ENCODE assay signal across 20 cellular contexts in the genomic region with DNA sequence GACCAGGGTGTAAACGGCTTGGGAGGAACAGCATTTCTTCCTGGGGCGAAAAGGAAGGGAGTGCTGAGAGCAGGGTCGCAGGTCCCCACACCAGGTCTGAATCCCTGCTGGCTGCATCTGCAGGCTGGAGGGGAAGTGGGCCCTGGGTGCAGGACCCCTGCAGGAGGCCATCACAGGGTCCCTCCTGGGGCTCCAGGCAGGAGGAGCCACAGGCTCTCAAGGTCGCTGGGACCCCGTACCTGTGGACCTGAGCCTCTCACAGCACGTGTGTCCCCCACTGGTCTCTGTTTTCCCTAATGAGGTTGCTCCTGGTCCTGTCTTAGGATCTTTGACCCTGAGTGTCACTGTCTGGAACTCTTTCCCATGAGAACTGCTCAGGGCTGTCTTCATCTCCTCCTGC.
DNase-seq lines count a peak whose midpoint lies in the region; ATAC-seq and TF ChIP-seq lines count a peak whose summit lies in the region.
"Had no signal": no experiment of that assay in that cellular context is flagged by ENCODE, and none has a peak within 500 bp of the region (broad histone marks: within the 10 kb centered on the region; RNA-seq: fewer than 3 reads in every experiment).

No MANE protein-coding gene starts in this region.

- no peaks in the 10 kb centered on the region for H3K9me3 ChIP-seq in endodermal cell (ENCODE audit: control insufficient read depth, low read length)
- no peaks in the 10 kb centered on the region for H3K9me3 ChIP-seq in left ventricle myocardium inferior (replicated peaks)
- H3K9me3 ChIP-seq: BLaER1, Caco-2 had no signal

- H3K36me3 ChIP-seq in endodermal cell (ENCODE audit: control insufficient read depth, insufficient read depth, low read length): no peaks in the 10 kb centered on the region
- H3K36me3 ChIP-seq in left ventricle myocardium inferior: no peaks in the 10 kb centered on the region
- H3K36me3 ChIP-seq: BLaER1 had no signal

- no peak for ATAC-seq in GM18511 (IDR thresholded peaks at IDR 0.05; ENCODE audit: unreplicated experiment)
- ATAC-seq: CD8-positive, alpha-beta T cell; GM23338; HCT116 had no signal

- H3K27me3 Mint-ChIP-seq in endodermal cell (ENCODE audit: insufficient read depth): no peaks in the 10 kb centered on the region
- peaks cover 20% of the 10 kb centered on the region for H3K27me3 Mint-ChIP-seq in osteocyte (ENCODE audit: unreplicated experiment)

- intact Hi-C loops in left ventricle myocardium inferior (cut with micrococcal nuclease): no loop called here

- 87 to 100% methylated on average over 3 to 6 of the region's 6 CpGs for WGBS in endodermal cell (ENCODE audit: insufficient coverage in 1 of 2, insufficient read length in 1 of 2), 2 experiments

- no peak overlapping the region for H3K27ac Mint-ChIP-seq in endodermal cell
- H3K27ac Mint-ChIP-seq in osteocyte (ENCODE audit: unreplicated experiment): no peak overlapping the region
- H3K27ac Mint-ChIP-seq: B cell; CD4-positive, CD25-positive, alpha-beta regulatory T cell; CD8-positive, alpha-beta T cell; GM23338 had no signal

- no peaks in the 10 kb centered on the region for H3K9me3 Mint-ChIP-seq in endodermal cell
- no peaks in the 10 kb centered on the region for H3K9me3 Mint-ChIP-seq in osteocyte (ENCODE audit: unreplicated experiment)
- H3K9me3 Mint-ChIP-seq: CD8-positive, alpha-beta T cell; GM23338 had no signal

- H3K4me3 ChIP-seq in endodermal cell (ENCODE audit: low read length): no peak overlapping the region
- H3K4me3 ChIP-seq in left ventricle myocardium inferior: no peak overlapping the region
- H3K4me3 ChIP-seq: BLaER1, GM23338 had no signal

- H3K4me1 ChIP-seq in endodermal cell (ENCODE audit: control insufficient read depth, insufficient read depth, low read length): peaks cover 6% of the 10 kb centered on the region
- no peaks in the 10 kb centered on the region for H3K4me1 ChIP-seq in left ventricle myocardium inferior
- H3K4me1 ChIP-seq: BLaER1, Caco-2 had no signal

- DNase-seq in activated CD8-positive, alpha-beta memory T cell treated with anti-CD3 and anti-CD28 coated beads for 24 hours: peak; percentile 43
- no peak for DNase-seq in activated CD8-positive, alpha-beta memory T cell treated with anti-CD3 and anti-CD28 coated beads, Interleukin-2, amount 50 U/mL, for 48 hours
- peak; percentile 40 for DNase-seq in endodermal cell
- DNase-seq in osteocyte (ENCODE audit: extremely low spot score, unreplicated experiment): peak; percentile 79
- DNase-seq in ureter (ENCODE audit: low spot score): peak; percentile 15
- no peak for DNase-seq in superior temporal gyrus (ENCODE audit: extremely low spot score)
- no peak for DNase-seq in left ventricle myocardium inferior
- DNase-seq: Caco-2; CD4-positive, CD25-positive, alpha-beta regulatory T cell; CD8-positive, alpha-beta T cell; DMS153; DND-41; H9 had no signal

- H3K36me3 Mint-ChIP-seq in endodermal cell (ENCODE audit: low read depth) (no peaks in the 10 kb centered on the region), osteocyte (ENCODE audit: unreplicated experiment) (no peaks in the 10 kb centered on the region)
- H3K36me3 Mint-ChIP-seq: CD4-positive, CD25-positive, alpha-beta regulatory T cell; CD8-positive, alpha-beta T cell had no signal

- no peak overlapping the region for H3K9ac ChIP-seq in endodermal cell (ENCODE audit: extremely low read depth, low read length, poor library complexity, severe bottlenecking)
- H3K9ac ChIP-seq: BLaER1 had no signal

- H3K27me3 ChIP-seq in endodermal cell (ENCODE audit: control insufficient read depth, insufficient read depth, low read length, poor library complexity, severe bottlenecking): no peaks in the 10 kb centered on the region
- peaks cover 36% of the 10 kb centered on the region for H3K27me3 ChIP-seq in left ventricle myocardium inferior (ENCODE audit: low read depth)
- H3K27me3 ChIP-seq: BLaER1 had no signal

- H3K4me3 Mint-ChIP-seq in endodermal cell: no peak overlapping the region
- no peak overlapping the region for H3K4me3 Mint-ChIP-seq in osteocyte (ENCODE audit: unreplicated experiment)
- H3K4me3 Mint-ChIP-seq: B cell; CD4-positive, CD25-positive, alpha-beta regulatory T cell; CD8-positive, alpha-beta T cell; GM23338; H9 had no signal

- TF ChIP-seq CTCF in endodermal cell (conservative IDR thresholded peaks at IDR 0.05): no peak
- TF ChIP-seq CTCF in osteocyte (IDR thresholded peaks at IDR 0.05): no peak
- TF ChIP-seq CTCF in left ventricle myocardium inferior (IDR thresholded peaks at IDR 0.05; ENCODE audit: borderline replicate concordance): no peak

- H3K4me1 Mint-ChIP-seq in endodermal cell: peaks cover 8% of the 10 kb centered on the region
- no peaks in the 10 kb centered on the region for H3K4me1 Mint-ChIP-seq in osteocyte (ENCODE audit: unreplicated experiment)
- H3K4me1 Mint-ChIP-seq: B cell; CD4-positive, CD25-positive, alpha-beta regulatory T cell had no signal

- H3K27ac ChIP-seq in endodermal cell (ENCODE audit: low read depth, low read length) (no peak overlapping the region), left ventricle myocardium inferior (replicated peaks) (no peak overlapping the region)
- H3K27ac ChIP-seq: 22Rv1, BLaER1, C4-2B had no signal

Comparison
In these comparisons a context has a peak if more than half of its experiments do, and no peak if none do; other contexts are left out.
1. DNase-seq: peak in activated CD8-positive, alpha-beta memory T cell treated with anti-CD3 and anti-CD28 coated beads for 24 hours (single experiment), endodermal cell (single experiment), osteocyte (single experiment) and ureter (single experiment); none in activated CD8-positive, alpha-beta memory T cell treated with anti-CD3 and anti-CD28 coated beads, Interleukin-2, amount 50 U/mL, for 48 hours (single experiment), superior temporal gyrus (single experiment) and left ventricle myocardium inferior (single experiment).